ENCODE assay signal across 8 cellular contexts in genomic region chr4:74311696-74312313, GRCh38. TPM values are rescaled to one million over a fixed set of nuclear protein-coding genes. Genes with fewer than 3 reads are reported as not detected.
A peak's percentile ranks its signal among the peaks of the same experiment; 100 is the strongest.
DNase-seq lines count a peak whose midpoint lies in the region; ATAC-seq and TF ChIP-seq lines count a peak whose summit lies in the region.

No MANE protein-coding gene starts in this region.

- peak; percentile 79 to 80 for TF ChIP-seq RAD21 in liver (IDR thresholded peaks at IDR 0.05)

- peaks cover 8% of the 10 kb centered on the region for H3K4me1 Mint-ChIP-seq in activated CD4-positive, alpha-beta memory T cell treated with anti-CD3 and anti-CD28 coated beads, Interleukin-2, amount 10 ng/mL, durations not matched to agents 7 days and 5 days

- H3K4me3 Mint-ChIP-seq in activated CD4-positive, alpha-beta memory T cell treated with anti-CD3 and anti-CD28 coated beads, Interleukin-2, amount 10 ng/mL, durations not matched to agents 7 days and 5 days: no peak overlapping the region

- intact Hi-C loops in breast epithelium (cut with DNase I; ENCODE audit: low total_unique reads): no loop called here

- CTCF ChIA-PET in activated CD4-positive, alpha-beta memory T cell treated with anti-CD3 and anti-CD28 coated beads, Interleukin-2, amount 10 ng/mL, durations not matched to agents 7 days and 5 days (lab: Charles Lee): interaction anchor here (0.8 to 1.7 kb wide), 4 partner anchors 81 to 122 kb away, joined by 3 to 7 read pairs (median 4); no protein-coding TSS in a partner anchor

- peak; percentile 67 for TF ChIP-seq CTCF in AG09309 (IDR thresholded peaks at IDR 0.05; ENCODE audit: control insufficient read depth, insufficient read depth, low read depth, low read length, missing control alignments)
- peak in 2 of 3 donors; percentile 39 to 42 for TF ChIP-seq CTCF in breast epithelium (IDR thresholded peaks at IDR 0.05)
- TF ChIP-seq CTCF in liver (IDR thresholded peaks at IDR 0.05; ENCODE audit: low read depth, low read length, missing input control): peak; percentile 58

- H3K27ac ChIP-seq in breast epithelium (no peak overlapping the region), liver (ENCODE audit: low read depth in 1 of 2, low read length in 2 of 2) (no peak overlapping the region)

- H3K27me3 ChIP-seq in breast epithelium: no peaks in the 10 kb centered on the region
- H3K27me3 ChIP-seq in liver (ENCODE audit: control insufficient read depth in 4 of 4, insufficient read depth in 4 of 4, low read length in 3 of 4): no peaks in the 10 kb centered on the region

- no peak for DNase-seq in AG09309 (ENCODE audit: low read depth)
- peak; percentile 3 for DNase-seq in GF-D8 (lab: John Stamatoyannopoulos, UW)
- DNase-seq in NCI-H345 treated with DMSO at 0.1 percent for 48 hours (lab: John Stamatoyannopoulos, UW; ENCODE audit: unreplicated experiment): peak; percentile 24
- DNase-seq in breast epithelium (ENCODE audit: low spot score in 2 of 2): no peak
- DNase-seq in activated CD8-positive, alpha-beta memory T cell treated with anti-CD3 and anti-CD28 coated beads, Interleukin-2, amount 50 U/mL, for 4 hours: no peak
- no peak for DNase-seq in activated CD4-positive, alpha-beta memory T cell treated with anti-CD3 and anti-CD28 coated beads, Interleukin-2, amount 10 ng/mL, durations not matched to agents 7 days and 5 days

- no peaks in the 10 kb centered on the region for H3K36me3 ChIP-seq in breast epithelium
- no peaks in the 10 kb centered on the region for H3K36me3 ChIP-seq in liver (ENCODE audit: control insufficient read depth in 4 of 4, insufficient read depth in 3 of 4, low read depth in 1 of 4, low read length in 3 of 4)

- H3K27me3 Mint-ChIP-seq in activated CD4-positive, alpha-beta memory T cell treated with anti-CD3 and anti-CD28 coated beads, Interleukin-2, amount 10 ng/mL, durations not matched to agents 7 days and 5 days: no peaks in the 10 kb centered on the region

- H3K4me3 ChIP-seq in AG09309 (ENCODE audit: control insufficient read depth, low read depth, low read length) (no peak overlapping the region), breast epithelium (no peak overlapping the region), liver (ENCODE audit: low read depth in 1 of 3, low read length in 3 of 3) (no peak overlapping the region)

- H3K27ac Mint-ChIP-seq in activated CD4-positive, alpha-beta memory T cell treated with anti-CD3 and anti-CD28 coated beads, Interleukin-2, amount 10 ng/mL, durations not matched to agents 7 days and 5 days: no peak overlapping the region

- no peaks in the 10 kb centered on the region for H3K9me3 Mint-ChIP-seq in activated CD4-positive, alpha-beta memory T cell treated with anti-CD3 and anti-CD28 coated beads, Interleukin-2, amount 10 ng/mL, durations not matched to agents 7 days and 5 days

- no peaks in the 10 kb centered on the region for H3K4me1 ChIP-seq in breast epithelium
- no peaks in the 10 kb centered on the region for H3K4me1 ChIP-seq in liver (ENCODE audit: control insufficient read depth in 4 of 4, insufficient read depth in 4 of 4, low read length in 3 of 4)

- ATAC-seq in HG02678 (IDR thresholded peaks at IDR 0.05; ENCODE audit: unreplicated experiment): peak; percentile 70

- WGBS in liver: 27% methylated on average over 4 of the region's 4 CpGs

- no peaks in the 10 kb centered on the region for H3K36me3 Mint-ChIP-seq in activated CD4-positive, alpha-beta memory T cell treated with anti-CD3 and anti-CD28 coated beads, Interleukin-2, amount 10 ng/mL, durations not matched to agents 7 days and 5 days (ENCODE audit: low read depth)

- no peak for TF ChIP-seq POLR2A in breast epithelium (IDR thresholded peaks at IDR 0.05)

- H3K9ac ChIP-seq in liver (ENCODE audit: low read depth in 1 of 2, low read length in 2 of 2): no peak overlapping the region

- POLR2A ChIA-PET in activated CD4-positive, alpha-beta memory T cell treated with anti-CD3 and anti-CD28 coated beads, Interleukin-2, amount 10 ng/mL, durations not matched to agents 7 days and 5 days (lab: Charles Lee): no interaction called here

- no peaks in the 10 kb centered on the region for H3K9me3 ChIP-seq in breast epithelium
- H3K9me3 ChIP-seq in liver (ENCODE audit: control insufficient read depth in 4 of 4, low read length in 3 of 4): no peaks in the 10 kb centered on the region

TF ChIP-seq in liver, 16 proteins besides CTCF, POLR2A, EP300 and RAD21:
- TF ChIP-seq JUND (IDR thresholded peaks at IDR 0.05) (no peak), NR2F2 (IDR thresholded peaks at IDR 0.05) (no peak), SP1 (IDR thresholded peaks at IDR 0.05) (no peak), GABPA (IDR thresholded peaks at IDR 0.05 in 1 of 2, conservative IDR thresholded peaks at IDR 0.05 in 1 of 2) (no peak), EGR1 (IDR thresholded peaks at IDR 0.05; ENCODE audit: low read depth in 2 of 2) (no peak), FOXA1 (IDR thresholded peaks at IDR 0.05) (no peak), REST (IDR thresholded peaks at IDR 0.05) (no peak), MAX (IDR thresholded peaks at IDR 0.05) (no peak), ZBTB33 (IDR thresholded peaks at IDR 0.05) (no peak), YY1 (IDR thresholded peaks at IDR 0.05) (no peak), HNF4A (conservative IDR thresholded peaks at IDR 0.05) (no peak), RXRA (IDR thresholded peaks at IDR 0.05) (no peak), TAF1 (conservative IDR thresholded peaks at IDR 0.05) (no peak), FOXA2 (IDR thresholded peaks at IDR 0.05) (no peak), HNF4G (IDR thresholded peaks at IDR 0.05) (no peak)
- TF ChIP-seq, protein P1, sequence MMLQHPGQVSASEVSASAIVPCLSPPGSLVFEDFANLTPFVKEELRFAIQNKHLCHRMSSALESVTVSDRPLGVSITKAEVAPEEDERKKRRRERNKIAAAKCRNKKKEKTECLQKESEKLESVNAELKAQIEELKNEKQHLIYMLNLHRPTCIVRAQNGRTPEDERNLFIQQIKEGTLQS (IDR thresholded peaks at IDR 0.05): no peak

RNA-seq across cellular contexts. Expression of gene EPGN, which starts 3.5 kb away (rescaled TPM):
- total RNA-seq in breast epithelium (1 to 10 TPM in 1 of 3 donors, under 1 TPM in 1, not detected in 1; 0.33 to 2.0 TPM), liver (under 1 TPM; 0.09 to 0.75 TPM)
- polyA plus RNA-seq in liver: not detected
- under 1 TPM; 0.43 to 0.98 TPM for total RNA-seq in activated CD4-positive, alpha-beta memory T cell treated with anti-CD3 and anti-CD28 coated beads, Interleukin-2, amount 10 ng/mL, durations not matched to agents 7 days and 5 days

RNA-seq across cellular contexts. Expression of gene EREG, which starts 53.1 kb away (rescaled TPM):
- total RNA-seq in breast epithelium (1 to 10 TPM in 2 of 3 donors, under 1 TPM in 1; 0.80 to 7.6 (median 3.3) TPM), liver (under 1 TPM in 1 of 2 donors, not detected in 1; 0.51 TPM)
- not detected for polyA plus RNA-seq in liver
- not detected for total RNA-seq in activated CD4-positive, alpha-beta memory T cell treated with anti-CD3 and anti-CD28 coated beads, Interleukin-2, amount 10 ng/mL, durations not matched to agents 7 days and 5 days

Comparison
In these comparisons a context has a peak if more than half of its experiments do, and no peak if none do; other contexts are left out.
1. DNase-seq: peak in GF-D8 (single experiment) and NCI-H345 treated with DMSO at 0.1 percent for 48 hours (single experiment); none in AG09309 (single experiment), breast epithelium (0 of 2), activated CD8-positive, alpha-beta memory T cell treated with anti-CD3 and anti-CD28 coated beads, Interleukin-2, amount 50 U/mL, for 4 hours (single experiment) and activated CD4-positive, alpha-beta memory T cell treated with anti-CD3 and anti-CD28 coated beads, Interleukin-2, amount 10 ng/mL, durations not matched to agents 7 days and 5 days (single experiment).
2. Peak in every context shown above with its lines, with median percentiles within 50 percentile points of each other: CTCF ChIP-seq.